In genomic region chr13:50636007-50636704, GRCh38 we compare ENCODE assay signal across 8 cellular contexts.
A peak's percentile ranks its signal among the peaks of the same experiment; 100 is the strongest.
DNase-seq lines count a peak whose midpoint lies in the region; ATAC-seq and TF ChIP-seq lines count a peak whose summit lies in the region.

No MANE protein-coding gene starts in this region.

- TF ChIP-seq CTCF in WERI-Rb-1 (IDR thresholded peaks at IDR 0.05; ENCODE audit: low read depth, low read length) (no peak), neutrophil (IDR thresholded peaks at IDR 0.05) (no peak)

- ATAC-seq in GM19328 (IDR thresholded peaks at IDR 0.05; ENCODE audit: unreplicated experiment) (peak; percentile 86), HG02884 (IDR thresholded peaks at IDR 0.05; ENCODE audit: unreplicated experiment) (peak; percentile 80)

- H3K36me3 ChIP-seq in WERI-Rb-1, result no peaks in the 10 kb centered on the region
- no peaks in the 10 kb centered on the region for H3K36me3 ChIP-seq in neutrophil

- H3K4me3 ChIP-seq in WERI-Rb-1 (ENCODE audit: low read depth, low read length), result no peak overlapping the region
- H3K4me3 ChIP-seq in neutrophil (ENCODE audit: low read depth in 1 of 2, low read length in 1 of 2), result peak overlapping the region in 1 of 2 experiments; percentile 10

- H3K27ac ChIP-seq in WERI-Rb-1 (no peak overlapping the region), neutrophil (peak overlapping the region; percentile 91)

- H3K27me3 ChIP-seq in WERI-Rb-1 (ENCODE audit: insufficient read depth, low read depth, severe bottlenecking) (no peaks in the 10 kb centered on the region), neutrophil (no peaks in the 10 kb centered on the region)

- H3K9me3 ChIP-seq in WERI-Rb-1 (ENCODE audit: severe bottlenecking) (no peaks in the 10 kb centered on the region), neutrophil (no peaks in the 10 kb centered on the region)

- peaks cover 35 to 42% of the 10 kb centered on the region in 2 experiments for H3K4me1 ChIP-seq in neutrophil (ENCODE audit: control insufficient read depth in 1 of 2, insufficient read depth in 1 of 2, low read depth in 1 of 2, low read length in 1 of 2)

- DNase-seq in WERI-Rb-1 (peak; percentile 5), NCI-H510A (lab: John Stamatoyannopoulos, UW) (no peak), amniotic stem cell (lab: John Stamatoyannopoulos, UW) (no peak), DMS53 (lab: John Stamatoyannopoulos, UW) (no peak), GDM1 (lab: John Stamatoyannopoulos, UW) (no peak)
